Comparison of ENCODE assay signal across 9 cellular contexts in the genomic region with DNA sequence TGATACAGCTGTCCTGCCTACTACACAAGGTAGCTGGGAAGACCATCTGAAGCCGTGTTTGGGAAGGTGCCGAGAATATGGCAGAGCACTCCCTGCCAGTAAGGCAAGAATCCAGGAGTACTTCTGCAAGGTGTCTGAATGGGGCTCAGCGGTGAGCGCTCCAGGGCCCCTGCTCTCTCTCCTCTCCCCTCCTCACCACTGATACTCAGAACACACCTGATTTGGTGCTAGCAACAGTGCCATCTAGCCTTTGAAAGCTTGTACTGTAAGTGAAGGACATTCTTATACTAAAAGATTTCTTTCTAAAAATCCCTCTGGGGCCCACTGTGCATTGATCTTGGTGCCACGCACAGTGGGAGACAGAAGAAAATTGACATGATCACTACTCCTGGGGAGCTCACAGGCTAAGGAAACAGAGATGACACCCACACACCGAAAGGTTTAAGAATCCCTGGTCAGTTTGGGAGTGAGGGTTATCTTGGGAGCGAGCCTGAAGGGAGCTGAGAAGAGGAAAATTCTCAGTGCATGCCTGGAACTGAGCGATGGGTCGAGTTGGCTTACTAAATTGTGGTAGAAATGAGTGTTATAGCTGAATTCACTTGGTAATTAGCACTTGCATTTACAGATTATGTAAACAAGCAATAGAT.
DNase-seq lines count a peak whose midpoint lies in the region; ATAC-seq and TF ChIP-seq lines count a peak whose summit lies in the region.
"Had no signal": no experiment of that assay in that cellular context is flagged by ENCODE, and none has a peak within 500 bp of the region (broad histone marks: within the 10 kb centered on the region; RNA-seq: fewer than 3 reads in every experiment).

No MANE protein-coding gene starts in this region.

- peaks cover 17% of the 10 kb centered on the region for H3K27me3 ChIP-seq in AG04450 (ENCODE audit: control insufficient read depth, insufficient read depth, low read length)
- H3K27me3 ChIP-seq in left ventricle myocardium inferior (ENCODE audit: low read depth) = peaks cover 47% of the 10 kb centered on the region

- TF ChIP-seq CTCF in AG04450 (IDR thresholded peaks at IDR 0.05; ENCODE audit: low read depth, low read length) = peak; percentile 65
- TF ChIP-seq CTCF in left ventricle myocardium inferior (IDR thresholded peaks at IDR 0.05; ENCODE audit: borderline replicate concordance) = peak; percentile 67
- TF ChIP-seq CTCF in type B pancreatic cell (conservative IDR thresholded peaks at IDR 0.05) = peak; percentile 76

- H3K27me3 Mint-ChIP-seq in type B pancreatic cell = peaks cover 36% of the 10 kb centered on the region

- no peak for ATAC-seq in HG03045 (IDR thresholded peaks at IDR 0.05; ENCODE audit: unreplicated experiment)

- no peak overlapping the region for H3K27ac ChIP-seq in AG04450 (ENCODE audit: low read depth, low read length)
- H3K27ac ChIP-seq in left ventricle myocardium inferior (replicated peaks) = no peak overlapping the region

- peaks cover 4% of the 10 kb centered on the region for H3K36me3 Mint-ChIP-seq in type B pancreatic cell
- H3K36me3 Mint-ChIP-seq: activated naive CD8-positive, alpha-beta T cell had no signal

- POLR2A ChIA-PET in AG04450 (lab: Yijun Ruan, JAX) = no interaction called here

- H3K4me1 ChIP-seq in left ventricle myocardium inferior = peaks cover 9% of the 10 kb centered on the region

- intact Hi-C loops in left ventricle myocardium inferior (cut with micrococcal nuclease) = loop anchor here (10.0 kb wide), 1 partner anchor 224 kb away; no protein-coding TSS in a partner anchor

- no peak overlapping the region for H3K4me3 ChIP-seq in AG04450 (ENCODE audit: low read depth, low read length)
- no peak overlapping the region for H3K4me3 ChIP-seq in left ventricle myocardium inferior

- H3K9me3 ChIP-seq in AG04450 (ENCODE audit: control insufficient read depth, insufficient read depth, low read length) (no peaks in the 10 kb centered on the region), left ventricle myocardium inferior (replicated peaks) (peaks cover 5% of the 10 kb centered on the region)

- H3K27ac Mint-ChIP-seq in type B pancreatic cell = no peak overlapping the region
- H3K27ac Mint-ChIP-seq: activated naive CD8-positive, alpha-beta T cell had no signal

- no peak overlapping the region for H3K4me3 Mint-ChIP-seq in type B pancreatic cell
- H3K4me3 Mint-ChIP-seq: activated naive CD8-positive, alpha-beta T cell had no signal

- no peaks in the 10 kb centered on the region for H3K9me3 Mint-ChIP-seq in type B pancreatic cell

- CTCF ChIA-PET in AG04450 (lab: Charles Lee) = interaction anchor here (0.7 to 5.8 kb wide), 27 partner anchors 10 to 537 kb away, joined by 3 to 100 read pairs (median 3); partner anchors contain the start of gene NTF3

- peaks cover 4% of the 10 kb centered on the region for H3K4me1 Mint-ChIP-seq in type B pancreatic cell (ENCODE audit: unreplicated experiment)

- DNase-seq in AG04450 (ENCODE audit: low read depth, low spot score) = peak; percentile 3
- peak; percentile 21 for DNase-seq in HuH-7.5 (ENCODE audit: low spot score)
- peak; percentile 57 for DNase-seq in RPMI8226
- DNase-seq in left ventricle myocardium inferior = no peak
- no peak for DNase-seq in type B pancreatic cell (ENCODE audit: extremely low spot score, unreplicated experiment)
- no peak for DNase-seq in activated CD4-positive, alpha-beta T cell treated with anti-CD3 and anti-CD28 coated beads, Interleukin-2, amount 50 U/mL, for 48 hours
- DNase-seq in central memory CD4-positive, alpha-beta T cell = no peak

- no peaks in the 10 kb centered on the region for H3K36me3 ChIP-seq in left ventricle myocardium inferior

Comparison
In these comparisons a context has a peak if more than half of its experiments do, and no peak if none do; other contexts are left out.
1. DNase-seq: peak in AG04450 (single experiment), HuH-7.5 (single experiment) and RPMI8226 (single experiment); none in left ventricle myocardium inferior (single experiment), type B pancreatic cell (single experiment), activated CD4-positive, alpha-beta T cell treated with anti-CD3 and anti-CD28 coated beads, Interleukin-2, amount 50 U/mL, for 48 hours (0 of 2) and central memory CD4-positive, alpha-beta T cell (single experiment).
2. Peak in every context shown above with its lines, with median percentiles within 50 percentile points of each other: CTCF ChIP-seq.